In the genomic region with DNA sequence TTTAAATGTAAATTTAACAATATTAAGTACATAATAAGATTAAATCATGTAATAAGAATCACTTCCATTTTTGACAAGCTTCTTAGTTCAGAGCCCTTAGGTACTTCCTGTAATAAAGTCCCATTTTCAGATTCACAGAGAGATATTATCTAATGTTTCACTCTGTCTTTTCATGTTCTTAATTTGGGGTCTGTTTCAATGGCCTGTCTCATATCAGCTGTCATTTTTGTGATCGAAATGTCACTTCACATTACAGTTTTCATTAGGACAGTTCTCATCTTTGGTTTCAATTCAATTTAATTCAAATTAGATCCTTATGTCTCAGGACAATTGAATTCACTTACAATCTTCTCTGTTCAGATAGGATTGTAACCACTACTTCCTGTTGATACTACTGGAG, we compare ENCODE assay signal across 16 cellular contexts. TPM values are rescaled to one million over a fixed set of nuclear protein-coding genes. Genes with fewer than 3 reads are reported as not detected.
A peak's percentile ranks its signal among the peaks of the same experiment; 100 is the strongest.
DNase-seq lines count a peak whose midpoint lies in the region; ATAC-seq and TF ChIP-seq lines count a peak whose summit lies in the region.
"Had no signal": no experiment of that assay in that cellular context is flagged by ENCODE, and none has a peak within 500 bp of the region (broad histone marks: within the 10 kb centered on the region; RNA-seq: fewer than 3 reads in every experiment).

No MANE protein-coding gene starts in this region.

- CTCF ChIA-PET in T-cell (lab: Charles Lee): no interaction called here

- POLR2A ChIA-PET in T-cell (lab: Charles Lee): interaction anchor here in 1 of 2 donors (0.6 kb wide), 1 partner anchor 445 kb away, joined by 5 read pairs; no protein-coding TSS in a partner anchor

- H3K4me3 ChIP-seq in GM08714 (ENCODE audit: low read length) (0 out of 2 replicates have a peak overlapping the region, but pooled peaks have one; percentile 4), right atrium auricular region (no peak overlapping the region), hepatocyte (no peak overlapping the region)

- H3K36me3 Mint-ChIP-seq in T-cell: no peaks in the 10 kb centered on the region
- H3K36me3 Mint-ChIP-seq: CD8-positive, alpha-beta memory T cell had no signal

- no peaks in the 10 kb centered on the region for H3K9me3 Mint-ChIP-seq in T-cell

- peak; percentile 48 for ATAC-seq in HG03432 (IDR thresholded peaks at IDR 0.05; ENCODE audit: unreplicated experiment)
- no peak for ATAC-seq in GM21723 (IDR thresholded peaks at IDR 0.05; ENCODE audit: unreplicated experiment)
- ATAC-seq in T-cell (replicated peaks in 1 of 4): no peak
- ATAC-seq: HCT116 had no signal

- no peaks in the 10 kb centered on the region for H3K9me2 ChIP-seq in hepatocyte (replicated peaks; ENCODE audit: insufficient read depth)

- H3K27me3 ChIP-seq in right atrium auricular region (no peaks in the 10 kb centered on the region), hepatocyte (no peaks in the 10 kb centered on the region)

- 80% methylated on average over 1 of the region's 1 CpG for WGBS in hepatocyte (ENCODE audit: low lambda C conversion rate, missing lambda C conversion rate)

- H3K4me2 ChIP-seq in hepatocyte: no peak overlapping the region

- H3K27me3 Mint-ChIP-seq in T-cell: no peaks in the 10 kb centered on the region

- TF ChIP-seq CTCF in right atrium auricular region (IDR thresholded peaks at IDR 0.05) (no peak), hepatocyte (IDR thresholded peaks at IDR 0.05; ENCODE audit: poor library complexity) (no peak)

- no peak overlapping the region for H3K27ac Mint-ChIP-seq in T-cell
- H3K27ac Mint-ChIP-seq: CD8-positive, alpha-beta memory T cell had no signal

- H3K79me2 ChIP-seq in hepatocyte: no peaks in the 10 kb centered on the region

- DNase-seq in left kidney (ENCODE audit: low read depth, low spot score) (peak; percentile 38), right atrium auricular region (ENCODE audit: low spot score) (no peak), T-cell (no peak), hepatocyte (ENCODE audit: low spot score) (no peak)
- DNase-seq: Caco-2; CD8-positive, alpha-beta memory T cell; DMS53; GF-D8; IMR-90; KBM-7 had no signal

- H4K20me1 ChIP-seq in hepatocyte (ENCODE audit: insufficient read depth, poor library complexity, severe bottlenecking): no peaks in the 10 kb centered on the region

- H3K4me1 Mint-ChIP-seq in T-cell: peaks cover 9 to 15% (median 9%) of the 10 kb centered on the region in 3 donors
- H3K4me1 Mint-ChIP-seq: CD14-positive monocyte had no signal

- no peak overlapping the region for H2AFZ ChIP-seq in hepatocyte

- no peaks in the 10 kb centered on the region for H3K4me1 ChIP-seq in right atrium auricular region
- H3K4me1 ChIP-seq in hepatocyte (ENCODE audit: insufficient read depth): no peaks in the 10 kb centered on the region
- H3K4me1 ChIP-seq: Caco-2 had no signal

- H3K27ac ChIP-seq in right atrium auricular region: no peak overlapping the region
- no peak overlapping the region for H3K27ac ChIP-seq in hepatocyte

- H3K36me3 ChIP-seq in right atrium auricular region: no peaks in the 10 kb centered on the region
- no peaks in the 10 kb centered on the region for H3K36me3 ChIP-seq in hepatocyte (replicated peaks; ENCODE audit: insufficient read depth, low read depth)

- no peaks in the 10 kb centered on the region for H3K9me3 ChIP-seq in right atrium auricular region
- H3K9me3 ChIP-seq in hepatocyte (ENCODE audit: low read depth): no peaks in the 10 kb centered on the region
- H3K9me3 ChIP-seq: Caco-2 had no signal

- H3K4me3 Mint-ChIP-seq in T-cell: no peak overlapping the region
- H3K4me3 Mint-ChIP-seq: CD14-positive monocyte; CD8-positive, alpha-beta memory T cell had no signal

RNA-seq across cellular contexts. Expression of a gene that starts 22.6 kb away (rescaled TPM):
- total RNA-seq in right atrium auricular region (1 to 10 TPM; 4.6 to 7.7 TPM), T-cell (under 1 TPM in 1 of 5 donors, not detected in 4; 0.16 TPM), hepatocyte (9.3 and 11.4 TPM in 2 replicates)
- polyA plus RNA-seq in hepatocyte: 8.2 and 10.9 TPM in 2 replicates
- total RNA-seq: CD8-positive, alpha-beta memory T cell; HT-29 had no signal
- polyA plus RNA-seq: CD8-positive, alpha-beta memory T cell had no signal

RNA-seq across cellular contexts. Expression of a gene that starts 51.1 kb away (rescaled TPM):
- total RNA-seq in right atrium auricular region: 10 to 100 TPM; 13.0 to 24.0 TPM
- 10 to 100 TPM; 12.5 to 46.6 (median 35.2) TPM for total RNA-seq in T-cell
- total RNA-seq in hepatocyte: 55.8 and 58.6 TPM in 2 replicates
- 33.9 and 43.6 TPM in 2 replicates for polyA plus RNA-seq in hepatocyte
